26 cellular contexts compared by ENCODE assay signal in the genomic region with DNA sequence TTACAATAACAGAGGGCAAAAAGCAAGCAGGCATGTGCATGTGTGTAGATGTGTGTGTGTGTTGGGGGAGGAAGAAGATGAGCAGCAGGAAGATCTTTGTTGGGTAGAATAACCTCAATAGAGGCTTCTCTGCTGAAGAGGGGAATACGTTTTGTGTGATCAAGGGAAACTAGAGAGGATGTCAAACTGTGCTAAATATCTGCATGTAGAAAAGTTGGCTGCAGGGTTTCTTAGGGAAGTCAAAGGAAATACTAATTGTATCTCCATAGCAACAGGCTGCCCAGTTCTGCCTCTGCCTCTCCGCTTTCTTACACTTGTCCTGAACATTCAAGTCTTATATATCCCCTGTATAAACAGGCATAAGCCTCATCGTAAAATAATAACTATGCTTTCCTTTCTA.
DNase-seq lines count a peak whose midpoint lies in the region; ATAC-seq, FAIRE-seq and TF ChIP-seq lines count a peak whose summit lies in the region.
"Had no signal": no experiment of that assay in that cellular context is flagged by ENCODE, and none has a peak within 500 bp of the region (broad histone marks: within the 10 kb centered on the region; RNA-seq: fewer than 3 reads in every experiment).

No MANE protein-coding gene starts in this region.

- no peaks in the 10 kb centered on the region for H3K36me3 ChIP-seq in right lobe of liver
- H3K36me3 ChIP-seq in HepG2 (replicated peaks in 1 of 2; ENCODE audit: control insufficient read depth in 1 of 2, insufficient read depth in 2 of 2, low read length in 2 of 2) = no peaks in the 10 kb centered on the region
- no peaks in the 10 kb centered on the region for H3K36me3 ChIP-seq in gastrocnemius medialis
- no peaks in the 10 kb centered on the region for H3K36me3 ChIP-seq in HAP-1 (replicated peaks)

- H3K9me3 ChIP-seq in right lobe of liver (no peaks in the 10 kb centered on the region), HepG2 (ENCODE audit: low read length) (peaks cover 10% of the 10 kb centered on the region; the same call in 1 of the 2 replicates), gastrocnemius medialis (no peaks in the 10 kb centered on the region), HAP-1 (no peaks in the 10 kb centered on the region)

- H3K79me2 ChIP-seq in HepG2 (ENCODE audit: insufficient read depth, low read length) = no peaks in the 10 kb centered on the region

- CTCF ChIA-PET in HepG2 (lab: Yijun Ruan, JAX; ENCODE audit: low intra/inter-chr PET ratio, low total read pairs) = no interaction called here

- no peaks in the 10 kb centered on the region for H3K36me3 Mint-ChIP-seq in brain
- H3K36me3 Mint-ChIP-seq: CD14-positive monocyte had no signal

- no TSS peak for BruUV-seq in HepG2 (replicated peaks; lab: Mats Ljungman, UMichigan)

- peaks cover 10% of the 10 kb centered on the region for H3K4me1 Mint-ChIP-seq in brain
- H3K4me1 Mint-ChIP-seq: B cell, CD14-positive monocyte had no signal

- intact Hi-C loops in right lobe of liver (cut with DNase I) = no loop called here
- intact Hi-C loops in HepG2 (cut with micrococcal nuclease; ENCODE audit: unreplicated experiment) = no loop called here
- intact Hi-C loops in gastrocnemius medialis (cut with DNase I; ENCODE audit: low total_unique reads) = no loop called here
- intact Hi-C loops in left cardiac atrium (cut with DNase I) = no loop called here

- H3K9ac ChIP-seq in HepG2 (ENCODE audit: insufficient read depth, low read depth, low read length) = no peak overlapping the region

- DNase-seq in right lobe of liver (no peak), HepG2 (ENCODE audit: low spot score) (no peak), iPS-NIHi7 (ENCODE audit: extremely low spot score) (peak; percentile 17), gastrocnemius medialis (no peak), left cardiac atrium (no peak), HAP-1 (ENCODE audit: low spot score in 2 of 2) (no peak)
- DNase-seq: DMS53, EL, GF-D8, NCI-H1105, NCI-H146, NCI-H2029, NCI-H2171, NCI-H748 treated with DMSO at 0.1 percent for 48 hours, PC-9, SHP77 treated with DMSO at 0.1 percent for 48 hours had no signal

- H3K4me3 Mint-ChIP-seq in brain = peak overlapping the region in 1 of 5 experiments; percentile 6
- H3K4me3 Mint-ChIP-seq: B cell, CD14-positive monocyte had no signal

- TF ChIP-seq CTCF in right lobe of liver (IDR thresholded peaks at IDR 0.05) = no peak
- no peak for TF ChIP-seq CTCF in HepG2 (CRISPR knock-in tag; IDR thresholded peaks at IDR 0.05)
- TF ChIP-seq CTCF in brain (conservative IDR thresholded peaks at IDR 0.05) = no peak
- no peak for TF ChIP-seq CTCF in gastrocnemius medialis (IDR thresholded peaks at IDR 0.05 in 4 of 5, conservative IDR thresholded peaks at IDR 0.05 in 1 of 5)

- ATAC-seq in right lobe of liver (peak; percentile 6 to 18 (median 12)), HepG2 (no peak), gastrocnemius medialis (no peak), GM18870 (IDR thresholded peaks at IDR 0.05; ENCODE audit: unreplicated experiment) (no peak), left cardiac atrium (no peak)

- 36% methylated on average over 3 of the region's 3 CpGs for WGBS in right lobe of liver (ENCODE audit: insufficient coverage, low coverage, low lambda C conversion rate, missing lambda C conversion rate)
- WGBS in HepG2 (ENCODE audit: low lambda C conversion rate) = 28% methylated on average over 3 of the region's 3 CpGs

- no peak for FAIRE-seq in HepG2 (lab: Jason Lieb, UNC)
- FAIRE-seq: A204.1, D721Med, GM19239, H54 had no signal

- in situ Hi-C loops in HepG2 (cut with HindIII; ENCODE audit: extremely low pct_ligation_motif_present, low pct_unique_long_range_greater_than_20kb) = no loop called here
- in situ Hi-C loops in gastrocnemius medialis (cut with MboI; ENCODE audit: low sequenced_read_pairs in 4 of 4) = no loop called here
- in situ Hi-C loops in HAP-1 (cut with MboI; ENCODE audit: low sequenced_read_pairs) = no loop called here

- peaks cover 0 to 3% (median 0%) of the 10 kb centered on the region in 5 experiments for H3K9me3 Mint-ChIP-seq in brain

- H3K4me1 ChIP-seq in right lobe of liver = peaks cover 0 to 14% (median 5%) of the 10 kb centered on the region in 4 donors
- H3K4me1 ChIP-seq in HepG2 (ENCODE audit: insufficient read depth, low read length) = no peaks in the 10 kb centered on the region
- H3K4me1 ChIP-seq in gastrocnemius medialis = no peaks in the 10 kb centered on the region
- H3K4me1 ChIP-seq in HAP-1 = no peaks in the 10 kb centered on the region

- no peak for TF ChIP-seq RAD21 in HepG2 (CRISPR knock-in tag; IDR thresholded peaks at IDR 0.05)

- H3K27ac ChIP-seq in right lobe of liver (peak overlapping the region in 2 of 3 donors; percentile 32 to 57), HepG2 (ENCODE audit: extremely low read length, insufficient read depth, low read length) (no peak overlapping the region), gastrocnemius medialis (no peak overlapping the region)
- H3K27ac ChIP-seq: PC-9, RWPE1, SK-N-MC had no signal

- TF ChIP-seq POLR2A in right lobe of liver (IDR thresholded peaks at IDR 0.05) (no peak), HepG2 (IDR thresholded peaks at IDR 0.05; ENCODE audit: insufficient read depth in 1 of 2, low read depth in 2 of 2, low read length in 2 of 2) (no peak), gastrocnemius medialis (IDR thresholded peaks at IDR 0.05) (no peak)

- H2AFZ ChIP-seq in HepG2 (ENCODE audit: low read length) = no peak overlapping the region
- H2AFZ ChIP-seq: PC-9 had no signal

- TF ChIP-seq EP300 in HepG2 (IDR thresholded peaks at IDR 0.05; ENCODE audit: low read depth in 2 of 2, low read length in 2 of 2) (no peak), HepG2 (CRISPR knock-in tag; IDR thresholded peaks at IDR 0.05; ENCODE audit: borderline replicate concordance) (no peak)

- H3K27me3 ChIP-seq in right lobe of liver (no peaks in the 10 kb centered on the region), HepG2 (ENCODE audit: control insufficient read depth in 1 of 2, insufficient read depth in 2 of 2, low read length in 2 of 2) (no peaks in the 10 kb centered on the region), gastrocnemius medialis (no peaks in the 10 kb centered on the region), HAP-1 (ENCODE audit: low read depth) (no peaks in the 10 kb centered on the region)

- POLR2A ChIA-PET in HepG2 (lab: Yijun Ruan, JAX) = no interaction called here

- H3K4me2 ChIP-seq in HepG2 (ENCODE audit: low read depth, low read length) = no peak overlapping the region
- H3K4me2 ChIP-seq: PC-9 had no signal

- H3K27me3 Mint-ChIP-seq in brain = peaks cover 4% of the 10 kb centered on the region
- H3K27me3 Mint-ChIP-seq: B cell had no signal

- H3K4me3 ChIP-seq in right lobe of liver (no peak overlapping the region), HepG2 (replicated peaks in 1 of 3; ENCODE audit: insufficient read depth in 1 of 3, low read depth in 2 of 3, low read length in 3 of 3) (no peak overlapping the region), gastrocnemius medialis (no peak overlapping the region), HAP-1 (no peak overlapping the region)
- H3K4me3 ChIP-seq: PC-9, SK-N-MC had no signal

- peak overlapping the region in 3 of 5 experiments; percentile 39 to 78 (median 39) for H3K27ac Mint-ChIP-seq in brain
- H3K27ac Mint-ChIP-seq: B cell, CD14-positive monocyte had no signal

- no peaks in the 10 kb centered on the region for H4K20me1 ChIP-seq in HepG2 (ENCODE audit: insufficient read depth, low read length)

TF ChIP-seq in HepG2, 621 proteins besides CTCF, POLR2A, EP300 and RAD21 (continues in another document):
- TF ChIP-seq KLF11 (CRISPR knock-in tag; IDR thresholded peaks at IDR 0.05) = no peak
- TF ChIP-seq, protein P1, sequence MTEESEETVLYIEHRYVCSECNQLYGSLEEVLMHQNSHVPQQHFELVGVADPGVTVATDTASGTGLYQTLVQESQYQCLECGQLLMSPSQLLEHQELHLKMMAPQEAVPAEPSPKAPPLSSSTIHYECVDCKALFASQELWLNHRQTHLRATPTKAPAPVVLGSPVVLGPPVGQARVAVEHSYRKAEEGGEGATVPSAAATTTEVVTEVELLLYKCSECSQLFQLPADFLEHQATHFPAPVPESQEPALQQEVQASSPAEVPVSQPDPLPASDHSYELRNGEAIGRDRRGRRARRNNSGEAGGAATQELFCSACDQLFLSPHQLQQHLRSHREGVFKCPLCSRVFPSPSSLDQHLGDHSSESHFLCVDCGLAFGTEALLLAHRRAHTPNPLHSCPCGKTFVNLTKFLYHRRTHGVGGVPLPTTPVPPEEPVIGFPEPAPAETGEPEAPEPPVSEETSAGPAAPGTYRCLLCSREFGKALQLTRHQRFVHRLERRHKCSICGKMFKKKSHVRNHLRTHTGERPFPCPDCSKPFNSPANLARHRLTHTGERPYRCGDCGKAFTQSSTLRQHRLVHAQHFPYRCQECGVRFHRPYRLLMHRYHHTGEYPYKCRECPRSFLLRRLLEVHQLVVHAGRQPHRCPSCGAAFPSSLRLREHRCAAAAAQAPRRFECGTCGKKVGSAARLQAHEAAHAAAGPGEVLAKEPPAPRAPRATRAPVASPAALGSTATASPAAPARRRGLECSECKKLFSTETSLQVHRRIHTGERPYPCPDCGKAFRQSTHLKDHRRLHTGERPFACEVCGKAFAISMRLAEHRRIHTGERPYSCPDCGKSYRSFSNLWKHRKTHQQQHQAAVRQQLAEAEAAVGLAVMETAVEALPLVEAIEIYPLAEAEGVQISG (CRISPR knock-in tag; IDR thresholded peaks at IDR 0.05) = no peak
- TF ChIP-seq, protein P2, sequence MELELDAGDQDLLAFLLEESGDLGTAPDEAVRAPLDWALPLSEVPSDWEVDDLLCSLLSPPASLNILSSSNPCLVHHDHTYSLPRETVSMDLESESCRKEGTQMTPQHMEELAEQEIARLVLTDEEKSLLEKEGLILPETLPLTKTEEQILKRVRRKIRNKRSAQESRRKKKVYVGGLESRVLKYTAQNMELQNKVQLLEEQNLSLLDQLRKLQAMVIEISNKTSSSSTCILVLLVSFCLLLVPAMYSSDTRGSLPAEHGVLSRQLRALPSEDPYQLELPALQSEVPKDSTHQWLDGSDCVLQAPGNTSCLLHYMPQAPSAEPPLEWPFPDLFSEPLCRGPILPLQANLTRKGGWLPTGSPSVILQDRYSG (CRISPR knock-in tag; IDR thresholded peaks at IDR 0.05) = no peak
- TF ChIP-seq SMARCE1 (IDR thresholded peaks at IDR 0.05; ENCODE audit: borderline replicate concordance) = no peak
- no peak for TF ChIP-seq ZNF329 (CRISPR knock-in tag; IDR thresholded peaks at IDR 0.05; ENCODE audit: low read depth)
- no peak for TF ChIP-seq ZNF781 (CRISPR knock-in tag; IDR thresholded peaks at IDR 0.05; ENCODE audit: borderline replicate concordance, not compliant biosample characterization)
- TF ChIP-seq ASH2L (IDR thresholded peaks at IDR 0.05; ENCODE audit: insufficient read length, low read depth, low read length) = no peak
- TF ChIP-seq ZKSCAN5 (CRISPR knock-in tag; IDR thresholded peaks at IDR 0.05) = no peak
- TF ChIP-seq ZNF230 (CRISPR knock-in tag; IDR thresholded peaks at IDR 0.05) = no peak
- no peak for TF ChIP-seq MAFG (CRISPR knock-in tag; IDR thresholded peaks at IDR 0.05)
- no peak for TF ChIP-seq ZBTB42 (CRISPR knock-in tag; IDR thresholded peaks at IDR 0.05)
- TF ChIP-seq, protein P3, sequence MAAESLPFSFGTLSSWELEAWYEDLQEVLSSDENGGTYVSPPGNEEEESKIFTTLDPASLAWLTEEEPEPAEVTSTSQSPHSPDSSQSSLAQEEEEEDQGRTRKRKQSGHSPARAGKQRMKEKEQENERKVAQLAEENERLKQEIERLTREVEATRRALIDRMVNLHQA (CRISPR knock-in tag; IDR thresholded peaks at IDR 0.05) = no peak

Comparison
In these comparisons a context has a peak if more than half of its experiments do, and no peak if none do; other contexts are left out.
1. ATAC-seq: peak in right lobe of liver (4 of 4); none in HepG2 (single experiment), gastrocnemius medialis (0 of 2), GM18870 (single experiment) and left cardiac atrium (0 of 2).
2. H3K27ac ChIP-seq: peak in right lobe of liver (2 of 3); none in HepG2 (single experiment) and gastrocnemius medialis (0 of 4).